17 cellular contexts compared by ENCODE assay signal in the genomic region with DNA sequence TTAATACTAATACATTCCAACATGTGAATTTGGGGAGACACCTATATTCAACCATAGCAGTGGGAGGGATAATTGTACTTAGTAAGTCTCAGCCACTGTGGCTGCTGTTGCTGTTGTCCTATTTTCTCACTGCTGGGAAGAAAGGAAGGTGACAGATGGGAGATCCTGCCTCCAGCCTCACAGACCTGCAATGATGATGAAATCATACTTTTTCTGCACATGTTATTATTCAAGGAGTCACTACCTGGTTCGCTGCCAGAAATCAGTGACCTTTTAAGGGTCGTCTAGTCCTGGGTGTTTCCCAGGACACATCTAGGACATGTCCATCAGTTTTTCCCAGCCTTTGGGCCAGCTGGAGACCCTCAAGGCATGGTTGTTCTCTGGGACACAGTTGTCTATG.
DNase-seq lines count a peak whose midpoint lies in the region; ATAC-seq lines count a peak whose summit lies in the region.
"Had no signal": no experiment of that assay in that cellular context is flagged by ENCODE, and none has a peak within 500 bp of the region (broad histone marks: within the 10 kb centered on the region; RNA-seq: fewer than 3 reads in every experiment).

No MANE protein-coding gene starts in this region.

- DNase-seq in NCI-H524 (lab: John Stamatoyannopoulos, UW) (peak; percentile 15 to 58), NCI-H524 treated with DMSO at 0.1 percent for 48 hours (lab: John Stamatoyannopoulos, UW) (no peak), NCI-H1694 treated with DMSO at 0.1 percent for 48 hours (lab: John Stamatoyannopoulos, UW) (peak; percentile 88), OCI-M1 (lab: John Stamatoyannopoulos, UW) (peak; percentile 25), pons (ENCODE audit: low spot score) (peak; percentile 7), AG08396 (ENCODE audit: low spot score) (no peak)
- DNase-seq: GDM1, KBM-7, MM.1S, NCI-H1417, NCI-H187, NCI-H774, PC-3, SK-N-SH, SW 1271 had no signal

- ATAC-seq in HG03432 (IDR thresholded peaks at IDR 0.05; ENCODE audit: unreplicated experiment) (no peak), GM21526 (IDR thresholded peaks at IDR 0.05; ENCODE audit: low FRiP score, unreplicated experiment) (no peak)
- ATAC-seq: PC-3 had no signal

Comparison
In these comparisons a context has a peak if more than half of its experiments do, and no peak if none do; other contexts are left out.
1. DNase-seq: peak in NCI-H524 (2 of 2), NCI-H1694 treated with DMSO at 0.1 percent for 48 hours (single experiment), OCI-M1 (single experiment) and pons (single experiment); none in NCI-H524 treated with DMSO at 0.1 percent for 48 hours (single experiment) and AG08396 (single experiment).